9 cellular contexts compared by ENCODE assay signal in genomic region chr2:118224144-118224887, GRCh38.
DNase-seq lines count a peak whose midpoint lies in the region; ATAC-seq and TF ChIP-seq lines count a peak whose summit lies in the region.
"Had no signal": no experiment of that assay in that cellular context is flagged by ENCODE, and none has a peak within 500 bp of the region (broad histone marks: within the 10 kb centered on the region; RNA-seq: fewer than 3 reads in every experiment).

No MANE protein-coding gene starts in this region.

- H3K9me3 ChIP-seq in cardiac muscle cell (ENCODE audit: low read depth), result no peaks in the 10 kb centered on the region
- H3K9me3 ChIP-seq in right atrium auricular region, result no peaks in the 10 kb centered on the region

- DNase-seq in cardiac muscle cell (ENCODE audit: low read depth in 1 of 2, low spot score in 1 of 2) (peak; percentile 8 to 54), right atrium auricular region (ENCODE audit: low spot score) (no peak), fibroblast of the aortic adventitia (ENCODE audit: low read depth) (no peak), retinal pigment epithelial cell (ENCODE audit: low read depth) (no peak), NCI-H187 treated with DMSO at 0.1 percent for 48 hours (lab: John Stamatoyannopoulos, UW) (no peak), NCI-H1930 (lab: John Stamatoyannopoulos, UW) (no peak)
- DNase-seq in activated CD8-positive, alpha-beta T cell treated with anti-CD3 and anti-CD28 coated beads for 36 hours, result peak; percentile 58
- DNase-seq: DND-41 had no signal

- H3K36me3 Mint-ChIP-seq in activated CD8-positive, alpha-beta T cell treated with anti-CD3 and anti-CD28 coated beads for 36 hours (ENCODE audit: low read depth), result no peaks in the 10 kb centered on the region

- CTCF ChIA-PET in activated CD8-positive, alpha-beta T cell treated with anti-CD3 and anti-CD28 coated beads for 36 hours (lab: Charles Lee), result interaction anchor here (0.6 to 4.0 kb wide), 8 partner anchors 12 to 633 kb away, joined by 3 to 50 read pairs (median 4); no protein-coding TSS in a partner anchor

- H3K4me3 Mint-ChIP-seq in activated CD8-positive, alpha-beta T cell treated with anti-CD3 and anti-CD28 coated beads for 36 hours, result peak overlapping the region; percentile 80

- POLR2A ChIA-PET in activated CD8-positive, alpha-beta T cell treated with anti-CD3 and anti-CD28 coated beads for 36 hours (lab: Charles Lee), result no interaction called here

- H3K4me3 ChIP-seq in cardiac muscle cell, result peak overlapping the region; percentile 28
- H3K4me3 ChIP-seq in right atrium auricular region, result peak overlapping the region in 1 of 2 donors; percentile 45
- peak overlapping the region; percentile 39 for H3K4me3 ChIP-seq in fibroblast of the aortic adventitia (ENCODE audit: low read depth, low read length)
- peak overlapping the region; percentile 19 for H3K4me3 ChIP-seq in retinal pigment epithelial cell (ENCODE audit: low read length)

- no peak overlapping the region for H3K27ac ChIP-seq in cardiac muscle cell
- no peak overlapping the region for H3K27ac ChIP-seq in right atrium auricular region

- peaks cover 8% of the 10 kb centered on the region for H3K4me1 Mint-ChIP-seq in activated CD8-positive, alpha-beta T cell treated with anti-CD3 and anti-CD28 coated beads for 36 hours (ENCODE audit: low read depth)

- H3K4me1 ChIP-seq in cardiac muscle cell (ENCODE audit: low read depth) (peaks cover 9% of the 10 kb centered on the region), right atrium auricular region (peaks cover 0 to 15% of the 10 kb centered on the region in 2 donors)

- H3K27me3 Mint-ChIP-seq in activated CD8-positive, alpha-beta T cell treated with anti-CD3 and anti-CD28 coated beads for 36 hours, result peaks cover 61% of the 10 kb centered on the region

- no peak for TF ChIP-seq CTCF in cardiac muscle cell (IDR thresholded peaks at IDR 0.05; ENCODE audit: low read depth, low read length)
- no peak for TF ChIP-seq CTCF in right atrium auricular region (IDR thresholded peaks at IDR 0.05)
- no peak for TF ChIP-seq CTCF in activated CD8-positive, alpha-beta T cell treated with anti-CD3 and anti-CD28 coated beads for 36 hours (IDR thresholded peaks at IDR 0.05)
- no peak for TF ChIP-seq CTCF in fibroblast of the aortic adventitia (IDR thresholded peaks at IDR 0.05; ENCODE audit: insufficient read depth, low read length)
- no peak for TF ChIP-seq CTCF in retinal pigment epithelial cell (conservative IDR thresholded peaks at IDR 0.05; ENCODE audit: low read depth, low read length)

- H3K36me3 ChIP-seq in cardiac muscle cell (no peaks in the 10 kb centered on the region), right atrium auricular region (no peaks in the 10 kb centered on the region)

- intact Hi-C loops in activated CD8-positive, alpha-beta T cell treated with anti-CD3 and anti-CD28 coated beads for 36 hours (cut with micrococcal nuclease), result loop anchor here (5.0 kb wide), 1 partner anchor 633 kb away; no protein-coding TSS in a partner anchor

- peak overlapping the region; percentile 65 for H3K27ac Mint-ChIP-seq in activated CD8-positive, alpha-beta T cell treated with anti-CD3 and anti-CD28 coated beads for 36 hours

- peak; percentile 57 for ATAC-seq in HG03175 (IDR thresholded peaks at IDR 0.05; ENCODE audit: unreplicated experiment)
- peak; percentile 72 for ATAC-seq in activated CD8-positive, alpha-beta T cell treated with anti-CD3 and anti-CD28 coated beads for 36 hours

- H3K9me3 Mint-ChIP-seq in activated CD8-positive, alpha-beta T cell treated with anti-CD3 and anti-CD28 coated beads for 36 hours, result no peaks in the 10 kb centered on the region

- H3K27me3 ChIP-seq in cardiac muscle cell, result peaks cover 35% of the 10 kb centered on the region
- H3K27me3 ChIP-seq in right atrium auricular region, result peaks cover 33% of the 10 kb centered on the region in 2 donors

Comparison
In these comparisons a context has a peak if more than half of its experiments do, and no peak if none do; other contexts are left out.
1. DNase-seq: peak in cardiac muscle cell (2 of 2) and activated CD8-positive, alpha-beta T cell treated with anti-CD3 and anti-CD28 coated beads for 36 hours (single experiment); none in right atrium auricular region (single experiment), fibroblast of the aortic adventitia (single experiment), retinal pigment epithelial cell (single experiment), NCI-H187 treated with DMSO at 0.1 percent for 48 hours (single experiment) and NCI-H1930 (0 of 2).